1 cellular context compared by ENCODE assay signal in genomic region chr7:41006591-41006990, GRCh38.
TF ChIP-seq lines count a peak whose summit lies in the region.

No MANE protein-coding gene starts in this region.

TF ChIP-seq in HCT116, 20 proteins besides CTCF, POLR2A, EP300 and RAD21 (continued from another document):
- no peak for TF ChIP-seq REST (IDR thresholded peaks at IDR 0.05; ENCODE audit: low read depth)
- TF ChIP-seq MAX (IDR thresholded peaks at IDR 0.05), result no peak
- TF ChIP-seq EZH2phosphoT487 (IDR thresholded peaks at IDR 0.05; ENCODE audit: borderline replicate concordance), result no peak
- TF ChIP-seq SIN3A (IDR thresholded peaks at IDR 0.05; ENCODE audit: low read depth), result peak; percentile 71
- TF ChIP-seq ZBTB33 (IDR thresholded peaks at IDR 0.05; ENCODE audit: extremely low read depth, insufficient replicate concordance, low read length), result no peak
- TF ChIP-seq JUND (IDR thresholded peaks at IDR 0.05), result peak; percentile 87
- peak; percentile 90 for TF ChIP-seq FOSL1 (IDR thresholded peaks at IDR 0.05; ENCODE audit: low read depth)
- TF ChIP-seq ATF3 (IDR thresholded peaks at IDR 0.05), result peak; percentile 93
- peak; percentile 38; the same call in 1 of the 2 replicates for TF ChIP-seq POLR2AphosphoS5 (IDR thresholded peaks at IDR 0.05; ENCODE audit: low read depth, low read length)
- peak; percentile 68 for TF ChIP-seq SRF (IDR thresholded peaks at IDR 0.05; ENCODE audit: low read depth)
